11 cellular contexts compared by ENCODE assay signal in genomic region chr16:68078726-68079615, GRCh38. TPM values are rescaled to one million over a fixed set of nuclear protein-coding genes. Genes with fewer than 3 reads are reported as not detected.
DNase-seq lines count a peak whose midpoint lies in the region; ATAC-seq and TF ChIP-seq lines count a peak whose summit lies in the region.
"Had no signal": no experiment of that assay in that cellular context is flagged by ENCODE, and none has a peak within 500 bp of the region (broad histone marks: within the 10 kb centered on the region; RNA-seq: fewer than 3 reads in every experiment).

No MANE protein-coding gene starts in this region.

- H3K27me3 Mint-ChIP-seq in central memory CD8-positive, alpha-beta T cell, result no peaks in the 10 kb centered on the region
- no peaks in the 10 kb centered on the region for H3K27me3 Mint-ChIP-seq in nephron (ENCODE audit: low read depth)

- no peaks in the 10 kb centered on the region for H3K27me3 ChIP-seq in heart right ventricle
- H3K27me3 ChIP-seq in upper lobe of right lung, result no peaks in the 10 kb centered on the region
- H3K27me3 ChIP-seq in brain microvascular endothelial cell (replicated peaks), result no peaks in the 10 kb centered on the region

- H3K9me3 ChIP-seq in heart right ventricle, result no peaks in the 10 kb centered on the region
- H3K9me3 ChIP-seq in upper lobe of right lung, result no peaks in the 10 kb centered on the region

- H3K4me3 Mint-ChIP-seq in central memory CD8-positive, alpha-beta T cell, result peak overlapping the region; percentile 67
- H3K4me3 Mint-ChIP-seq in nephron, result no peak overlapping the region
- H3K4me3 Mint-ChIP-seq: WTC11 had no signal

- in situ Hi-C loops in brain microvascular endothelial cell (cut with HindIII; ENCODE audit: low pct_ligation_motif_present, low sequenced_read_pairs), result no loop called here

- peaks cover 10% of the 10 kb centered on the region for H3K36me3 Mint-ChIP-seq in central memory CD8-positive, alpha-beta T cell (ENCODE audit: insufficient read depth)
- H3K36me3 Mint-ChIP-seq in nephron (ENCODE audit: low read depth), result peaks cover 36% of the 10 kb centered on the region

- WGBS in heart right ventricle, 2 donors, result 94 to 95% methylated on average over 8 of the region's 8 CpGs

- H3K4me1 ChIP-seq in heart right ventricle, result peaks cover 13 to 77% (median 55%) of the 10 kb centered on the region in 9 donors
- H3K4me1 ChIP-seq in upper lobe of right lung, result peaks cover 63% of the 10 kb centered on the region

- H3K4me3 ChIP-seq in heart right ventricle (no peak overlapping the region), upper lobe of right lung (no peak overlapping the region), brain microvascular endothelial cell (ENCODE audit: low read depth, low read length) (no peak overlapping the region)

- peaks cover 88% of the 10 kb centered on the region for H3K4me1 Mint-ChIP-seq in central memory CD8-positive, alpha-beta T cell
- peaks cover 30% of the 10 kb centered on the region for H3K4me1 Mint-ChIP-seq in nephron

- H3K27ac Mint-ChIP-seq in central memory CD8-positive, alpha-beta T cell (ENCODE audit: low read depth), result peak overlapping the region; percentile 91
- peak overlapping the region in 2 of 3 experiments; percentile 82 to 87 for H3K27ac Mint-ChIP-seq in nephron
- H3K27ac Mint-ChIP-seq: WTC11 had no signal

- peak overlapping the region; percentile 76 to 99 (median 86) for H3K27ac ChIP-seq in heart right ventricle
- peak overlapping the region; percentile 85 for H3K27ac ChIP-seq in upper lobe of right lung
- H3K27ac ChIP-seq in brain microvascular endothelial cell, result no peak overlapping the region

- H3K36me3 ChIP-seq in heart right ventricle (peaks cover 0 to 47% (median 6%) of the 10 kb centered on the region in 9 donors), upper lobe of right lung (peaks cover 29% of the 10 kb centered on the region), brain microvascular endothelial cell (replicated peaks) (peaks cover 34% of the 10 kb centered on the region)

- TF ChIP-seq CTCF in heart right ventricle (IDR thresholded peaks at IDR 0.05), result no peak
- no peak for TF ChIP-seq CTCF in nephron (IDR thresholded peaks at IDR 0.05; ENCODE audit: unreplicated experiment in 3 of 3)
- TF ChIP-seq CTCF in upper lobe of right lung (IDR thresholded peaks at IDR 0.05), result no peak
- no peak for TF ChIP-seq CTCF in brain microvascular endothelial cell (IDR thresholded peaks at IDR 0.05; ENCODE audit: low read depth, low read length, missing control alignments)

- DNase-seq in heart right ventricle (no peak), Right ventricle myocardium inferior (ENCODE audit: missing footprints) (no peak), upper lobe of right lung (no peak), brain microvascular endothelial cell (no peak)
- DNase-seq in central memory CD8-positive, alpha-beta T cell (ENCODE audit: low spot score in 2 of 2), result no peak
- DNase-seq: NCI-H187 had no signal

- ATAC-seq in heart right ventricle (no peak), Right ventricle myocardium inferior (no peak), upper lobe of right lung (no peak), HG03135 (IDR thresholded peaks at IDR 0.05; ENCODE audit: unreplicated experiment) (no peak), GM19023 (IDR thresholded peaks at IDR 0.05; ENCODE audit: unreplicated experiment) (no peak)
- ATAC-seq in central memory CD8-positive, alpha-beta T cell (replicated peaks; ENCODE audit: extremely low read depth, poor library complexity, severe bottlenecking), result no peak
- ATAC-seq: HCT116, WTC11 had no signal

- intact Hi-C loops in heart right ventricle (cut with DNase I) (no loop called here), Right ventricle myocardium inferior (cut with DNase I) (no loop called here), upper lobe of right lung (cut with DNase I) (no loop called here)

- no peaks in the 10 kb centered on the region for H3K9me3 Mint-ChIP-seq in central memory CD8-positive, alpha-beta T cell
- H3K9me3 Mint-ChIP-seq in nephron, result no peaks in the 10 kb centered on the region
- H3K9me3 Mint-ChIP-seq: WTC11 had no signal

RNA-seq across cellular contexts. Expression of gene NFATC3, which starts 6.2 kb away (rescaled TPM):
- 10 to 100 TPM; 19.8 to 32.9 (median 25.1) TPM for total RNA-seq in heart right ventricle
- 1 to 10 TPM; 6.3 to 9.2 TPM for polyA plus RNA-seq in heart right ventricle
- total RNA-seq in Right ventricle myocardium inferior, result 23.7 TPM
- 74.5 TPM for total RNA-seq in upper lobe of right lung

RNA-seq across cellular contexts. Expression of gene DUS2, which starts 55.9 kb away (rescaled TPM):
- total RNA-seq in heart right ventricle (10 to 100 TPM in 2 of 10 donors, 1 to 10 TPM in 8; 4.8 to 13.1 (median 7.2) TPM), Right ventricle myocardium inferior (7.0 TPM), upper lobe of right lung (11.2 TPM)
- polyA plus RNA-seq in heart right ventricle, result 1 to 10 TPM; 4.2 to 9.6 TPM

RNA-seq across cellular contexts. Expression of gene DDX28, which starts 55.9 kb away (rescaled TPM):
- total RNA-seq in heart right ventricle, result 10 to 100 TPM in 4 of 10 donors, 1 to 10 TPM in 6; 8.4 to 13.1 (median 9.7) TPM
- 1 to 10 TPM; 5.3 to 9.6 TPM for polyA plus RNA-seq in heart right ventricle
- total RNA-seq in Right ventricle myocardium inferior, result 7.5 TPM
- total RNA-seq in upper lobe of right lung, result 9.9 TPM
